Comparison of ENCODE assay signal across 8 cellular contexts in the genomic region with DNA sequence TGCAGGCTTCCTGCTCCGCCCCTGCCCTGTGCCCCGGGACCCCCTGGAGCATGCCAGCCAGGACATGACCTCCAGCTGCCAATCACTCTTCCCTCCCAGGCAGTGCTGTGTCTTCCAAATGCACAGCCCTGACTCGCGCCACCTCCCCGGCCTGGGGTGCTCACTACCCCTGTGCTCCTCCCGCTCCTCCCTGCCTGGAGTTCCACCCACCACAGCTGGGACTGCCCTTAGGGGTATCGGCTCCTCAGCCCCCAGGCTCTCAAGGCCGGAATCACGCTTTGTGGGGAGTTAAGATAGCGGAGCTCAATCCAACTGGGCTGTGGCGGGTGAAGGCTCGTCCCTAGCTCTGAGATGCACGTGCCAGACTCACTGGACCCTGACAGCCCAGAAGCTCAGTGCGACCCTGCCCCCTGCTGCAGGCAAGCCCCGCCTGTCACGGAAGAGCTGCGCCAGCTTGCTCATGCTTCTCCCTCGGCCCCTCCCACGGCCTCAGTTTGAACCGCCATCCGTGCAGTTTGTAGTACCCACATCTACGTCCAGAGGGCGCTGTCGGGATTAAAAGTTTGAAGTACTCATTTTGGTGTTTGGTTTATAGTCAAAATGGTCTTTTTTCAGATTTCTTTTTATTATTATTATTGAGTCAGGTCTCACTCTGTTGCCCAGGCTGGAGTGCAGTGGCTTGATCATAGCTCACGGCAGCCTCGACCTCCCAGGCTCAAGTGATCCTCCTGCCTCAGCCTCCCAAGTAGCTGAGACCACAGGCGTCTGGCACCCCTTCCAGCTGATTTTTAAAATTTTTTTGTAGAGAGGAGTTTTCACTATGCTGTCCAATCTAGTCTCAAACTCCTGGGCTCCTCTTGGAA.
DNase-seq lines count a peak whose midpoint lies in the region; ATAC-seq and TF ChIP-seq lines count a peak whose summit lies in the region.

No MANE protein-coding gene starts in this region.

- peak; percentile 28 for DNase-seq in COLO668 (lab: John Stamatoyannopoulos, UW; ENCODE audit: unreplicated experiment)
- peak; percentile 54 for DNase-seq in HT1080 (ENCODE audit: low read depth)
- DNase-seq in activated CD4-positive, alpha-beta T cell treated with anti-CD3 and anti-CD28 coated beads for 24 hours (ENCODE audit: low read depth in 2 of 2) = peak; percentile 55 to 79
- DNase-seq in dorsolateral prefrontal cortex = peak; percentile 72 to 93 (median 82)
- DNase-seq in lower lobe of right lung = no peak
- peak; percentile 46 for DNase-seq in stimulated activated CD8-positive, alpha-beta memory T cell treated with anti-CD3 and anti-CD28 coated beads, Interleukin-15, amount 100 ng/mL, for 1 hour (ENCODE audit: low read depth)
- DNase-seq in GM03348 (ENCODE audit: low spot score) = no peak
- DNase-seq in T1000 (lab: John Stamatoyannopoulos, UW) = no peak

- H3K27me3 ChIP-seq in dorsolateral prefrontal cortex (peaks cover 0 to 12% (median 0%) of the 10 kb centered on the region in 45 donors), lower lobe of right lung (ENCODE audit: low read depth) (peaks cover 35% of the 10 kb centered on the region)

- no peaks in the 10 kb centered on the region for H3K36me3 ChIP-seq in lower lobe of right lung

- H3K4me3 ChIP-seq in dorsolateral prefrontal cortex (peak overlapping the region; percentile 13 to 66 (median 49)), lower lobe of right lung (peak overlapping the region; percentile 32)

- peak overlapping the region in 42 of 59 donors; percentile 4 to 84 (median 66) for H3K27ac ChIP-seq in dorsolateral prefrontal cortex
- no peak overlapping the region for H3K27ac ChIP-seq in lower lobe of right lung

- intact Hi-C loops in dorsolateral prefrontal cortex (cut with DNase I) (loop anchor here (2.0 to 5.0 kb wide), 2 partner anchors 15 to 333 kb away; no protein-coding TSS in a partner anchor), lower lobe of right lung (cut with DNase I) (no loop called here)

- H3K4me1 ChIP-seq in lower lobe of right lung = peaks cover 8% of the 10 kb centered on the region

- H3K9me3 ChIP-seq in lower lobe of right lung = no peaks in the 10 kb centered on the region

- TF ChIP-seq CTCF in dorsolateral prefrontal cortex (IDR thresholded peaks at IDR 0.05 in 54 of 56, conservative IDR thresholded peaks at IDR 0.05 in 2 of 56; ENCODE audit: low read depth in 1 of 56, partially characterized antibody in 56 of 56) (peak; percentile 79 to 96 (median 90)), lower lobe of right lung (IDR thresholded peaks at IDR 0.05) (peak; percentile 93)

- peak; percentile 68 to 74 for ATAC-seq in lower lobe of right lung

Comparison
In these comparisons a context has a peak if more than half of its experiments do, and no peak if none do; other contexts are left out.
1. DNase-seq: peak in COLO668 (single experiment), HT1080 (single experiment), activated CD4-positive, alpha-beta T cell treated with anti-CD3 and anti-CD28 coated beads for 24 hours (2 of 2), dorsolateral prefrontal cortex (10 of 10) and stimulated activated CD8-positive, alpha-beta memory T cell treated with anti-CD3 and anti-CD28 coated beads, Interleukin-15, amount 100 ng/mL, for 1 hour (single experiment); none in lower lobe of right lung (single experiment), GM03348 (single experiment) and T1000 (single experiment).